ENCODE assay signal across 8 cellular contexts in genomic region chr16:15154650-15155562, GRCh38.
DNase-seq lines count a peak whose midpoint lies in the region; ATAC-seq and TF ChIP-seq lines count a peak whose summit lies in the region.
"Not testable (repeated sequence)": the region's sequence is repeated elsewhere in the genome, so short reads cannot be mapped to it uniquely, and the experiment has no call there.

No MANE protein-coding gene starts in this region.

- not testable (repeated sequence) for H3K9me2 ChIP-seq in GM23338 (ENCODE audit: insufficient read depth); SU-DHL-6 (replicated peaks; ENCODE audit: insufficient read depth, low read length)

- H2AFZ ChIP-seq in GM23338; SU-DHL-6 (ENCODE audit: low read depth, low read length, severe bottlenecking): not testable (repeated sequence)

- DNase-seq in CMK (ENCODE audit: low read depth) (peak; percentile 89), GM23338 (ENCODE audit: low spot score) (peak; percentile 75), NCI-H1694 treated with DMSO at 0.1 percent for 48 hours (lab: John Stamatoyannopoulos, UW) (peak; percentile 66), fibroblast of the conjunctiva (ENCODE audit: low read depth) (peak; percentile 93), naive B cell (peak; percentile 89)
- peak; percentile 88 for DNase-seq in activated naive CD4-positive, alpha-beta T cell treated with Interleukin-2 at 50 U/mL for 16 hours
- peak; percentile 85 to 87 for DNase-seq in stimulated activated CD8-positive, alpha-beta memory T cell treated with anti-CD3 and anti-CD28 coated beads, Interleukin-15, amount 100 ng/mL, for 48 hours (ENCODE audit: low read depth in 2 of 2)

- H3K4me3 Mint-ChIP-seq in GM23338 = peak overlapping the region; percentile 80
- H3K4me3 Mint-ChIP-seq in naive B cell = peak overlapping the region; percentile 70 to 86 (median 78)

- H3K27me3 ChIP-seq in GM23338 (ENCODE audit: insufficient read depth); SU-DHL-6 (ENCODE audit: low read length): not testable (repeated sequence)

- H3K4me2 ChIP-seq in GM23338 = peak overlapping the region; percentile 73; the same call in 1 of the 2 replicates
- H3K4me2 ChIP-seq in SU-DHL-6 (ENCODE audit: low read depth, low read length, poor library complexity, severe bottlenecking) = peak overlapping the region; percentile 53

- not testable (repeated sequence) for H3K27ac ChIP-seq in GM23338 (ENCODE audit: low read depth); SU-DHL-6 (ENCODE audit: low read depth, low read length)

- ATAC-seq in GM23338 = peak; percentile 81
- ATAC-seq in naive B cell (ENCODE audit: low read depth in 2 of 2) = peak; percentile 96 to 99

- H3K9ac ChIP-seq in SU-DHL-6 (ENCODE audit: low read length) = peak overlapping the region; percentile 47; the same call in 1 of the 2 replicates

- H3K79me2 ChIP-seq in GM23338 (replicated peaks; ENCODE audit: insufficient read depth); SU-DHL-6 (ENCODE audit: insufficient read depth, low read length): not testable (repeated sequence)

- peak overlapping the region; percentile 65; the same call in 1 of the 2 replicates for H3K27ac Mint-ChIP-seq in GM23338
- H3K27ac Mint-ChIP-seq in naive B cell = peak overlapping the region in 3 of 6 donors; percentile 77 to 86 (median 84)

- H3F3A ChIP-seq in GM23338 (replicated peaks; ENCODE audit: low read depth); SU-DHL-6 (ENCODE audit: insufficient read depth): not testable (repeated sequence)

- H4K20me1 ChIP-seq in GM23338 (replicated peaks; ENCODE audit: insufficient read depth); SU-DHL-6 (ENCODE audit: low read depth, low read length): not testable (repeated sequence)

- TF ChIP-seq CTCF in GM23338 (conservative IDR thresholded peaks at IDR 0.05; ENCODE audit: low read depth in 2 of 2); SU-DHL-6 (IDR thresholded peaks at IDR 0.05; ENCODE audit: insufficient read depth, low read length, poor library complexity, severe bottlenecking): not testable (repeated sequence)

- H3K36me3 ChIP-seq in GM23338 (ENCODE audit: insufficient read depth); SU-DHL-6 (ENCODE audit: low read length): not testable (repeated sequence)

- H3K36me3 Mint-ChIP-seq in GM23338 (ENCODE audit: low read depth); naive B cell: not testable (repeated sequence)

- not testable (repeated sequence) for H3K9me3 Mint-ChIP-seq in GM23338, naive B cell

- not testable (repeated sequence) for H3K4me1 Mint-ChIP-seq in GM23338, naive B cell

- H3K27me3 Mint-ChIP-seq in GM23338 (ENCODE audit: insufficient read depth, low read depth, poor library complexity); naive B cell: not testable (repeated sequence)

- H3K9me3 ChIP-seq in SU-DHL-6 (ENCODE audit: insufficient read depth, low read length) = not testable (repeated sequence)

- not testable (repeated sequence) for H3K4me1 ChIP-seq in GM23338 (ENCODE audit: insufficient read depth)

- peak overlapping the region; percentile 62 for H3K4me3 ChIP-seq in GM23338
- H3K4me3 ChIP-seq in SU-DHL-6 (ENCODE audit: insufficient read depth, low read length, poor library complexity, severe bottlenecking) = peak overlapping the region; percentile 50

TF ChIP-seq in GM23338, 12 proteins besides CTCF, POLR2A, EP300 and RAD21:
- peak; percentile 55 for TF ChIP-seq POLR2AphosphoS5 (IDR thresholded peaks at IDR 0.05; ENCODE audit: low read depth)
